18 cellular contexts compared by ENCODE assay signal in the genomic region with DNA sequence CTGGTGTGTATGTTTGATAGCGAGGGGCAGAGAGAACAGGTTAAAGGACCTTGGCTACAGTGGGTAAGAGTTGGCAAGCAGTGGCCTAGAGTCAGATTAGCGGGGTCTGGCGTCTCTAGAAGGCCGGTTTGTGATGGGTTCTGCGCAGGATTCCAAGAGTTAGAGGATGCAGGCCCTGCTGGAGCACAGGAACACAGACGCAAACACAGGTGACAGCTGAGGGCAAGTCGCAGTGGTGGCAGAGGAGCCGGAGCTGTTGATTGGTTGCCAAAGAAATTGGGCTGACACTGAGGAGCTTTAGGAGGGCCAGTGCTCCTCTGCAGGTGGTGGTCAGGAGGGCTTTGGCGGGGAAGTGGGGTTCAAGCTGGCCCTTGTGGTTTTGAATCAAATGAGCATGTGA. TPM values are rescaled to one million over a fixed set of nuclear protein-coding genes. Genes with fewer than 3 reads are reported as not detected.
DNase-seq lines count a peak whose midpoint lies in the region; ATAC-seq and TF ChIP-seq lines count a peak whose summit lies in the region.
"Had no signal": no experiment of that assay in that cellular context is flagged by ENCODE, and none has a peak within 500 bp of the region (broad histone marks: within the 10 kb centered on the region; RNA-seq: fewer than 3 reads in every experiment).

No MANE protein-coding gene starts in this region.

- H3K4me1 Mint-ChIP-seq in CD4-positive, alpha-beta memory T cell = peaks cover 35 to 75% (median 53%) of the 10 kb centered on the region in 4 donors
- H3K4me1 Mint-ChIP-seq in brain (peaks cover 45% of the 10 kb centered on the region), progenitor cell of endocrine pancreas (ENCODE audit: low read depth) (peaks cover 22% of the 10 kb centered on the region)

- no peak overlapping the region for H2AK5ac ChIP-seq in neuronal stem cell (ENCODE audit: low read depth, low read length)

- no peak overlapping the region for H4K91ac ChIP-seq in neuronal stem cell (ENCODE audit: low read depth, low read length, poor library complexity)

- H3K4me2 ChIP-seq in Karpas-422 (ENCODE audit: low read depth, low read length, poor library complexity, severe bottlenecking) (peak overlapping the region; percentile 75), neuronal stem cell (ENCODE audit: insufficient read depth, low read length, poor library complexity, severe bottlenecking) (no peak overlapping the region)

- no peak overlapping the region for H2BK15ac ChIP-seq in neuronal stem cell (ENCODE audit: low read length)

- H3K27me3 ChIP-seq in CD4-positive, alpha-beta memory T cell (ENCODE audit: insufficient read depth, low read length) = no peaks in the 10 kb centered on the region
- H3K27me3 ChIP-seq in Karpas-422 (ENCODE audit: low read length) = no peaks in the 10 kb centered on the region
- H3K27me3 ChIP-seq in neuronal stem cell (ENCODE audit: control insufficient read depth in 3 of 3, insufficient read depth in 3 of 3, low read depth in 1 of 3, low read length in 3 of 3) = peaks cover 0 to 4% (median 0%) of the 10 kb centered on the region in 3 experiments
- H3K27me3 ChIP-seq: heart right ventricle, upper lobe of left lung had no signal

- H3K18ac ChIP-seq in neuronal stem cell (ENCODE audit: low read length) = no peak overlapping the region

- no peak for TF ChIP-seq CTCF in brain (conservative IDR thresholded peaks at IDR 0.05)
- TF ChIP-seq CTCF in progenitor cell of endocrine pancreas (IDR thresholded peaks at IDR 0.05; ENCODE audit: unreplicated experiment) = no peak

- peaks cover 30% of the 10 kb centered on the region for H3K79me1 ChIP-seq in neuronal stem cell (ENCODE audit: low read depth, low read length)

- H3K4me3 ChIP-seq in CD4-positive, alpha-beta memory T cell (ENCODE audit: low read length in 2 of 2) = no peak overlapping the region
- H3K4me3 ChIP-seq in Karpas-422 (ENCODE audit: low read length) = peak overlapping the region; percentile 94; the same call in 1 of the 2 replicates
- no peak overlapping the region for H3K4me3 ChIP-seq in neuronal stem cell (ENCODE audit: low read length in 2 of 2)
- H3K4me3 ChIP-seq: skin epidermis, upper lobe of left lung had no signal

- no peaks in the 10 kb centered on the region for H3K27me3 Mint-ChIP-seq in CD4-positive, alpha-beta memory T cell
- H3K27me3 Mint-ChIP-seq in brain (peaks cover 9% of the 10 kb centered on the region), progenitor cell of endocrine pancreas (peaks cover under 1% of the 10 kb centered on the region)

- no peak overlapping the region for H4K8ac ChIP-seq in neuronal stem cell (ENCODE audit: low read depth, low read length)

- DNase-seq in CD4-positive, alpha-beta memory T cell = no peak
- DNase-seq in Karpas-422 (no peak), progenitor cell of endocrine pancreas (ENCODE audit: low spot score, unreplicated experiment) (no peak), neuronal stem cell (ENCODE audit: low spot score) (no peak), HPDE6-E6E7 (ENCODE audit: extremely low spot score) (no peak)
- DNase-seq: activated CD8-positive, alpha-beta memory T cell treated with anti-CD3 and anti-CD28 coated beads, Interleukin-2, amount 10 ng/mL, durations not matched to agents 7 days and 5 days; C1 segment of cervical spinal cord; caudate nucleus; effector CD4-positive, alpha-beta T cell; EL; heart right ventricle; KBM-7; occipital lobe; upper lobe of left lung had no signal

- H3K36me3 Mint-ChIP-seq in CD4-positive, alpha-beta memory T cell = peaks cover 4 to 34% of the 10 kb centered on the region in 2 donors
- peaks cover 35% of the 10 kb centered on the region for H3K36me3 Mint-ChIP-seq in brain
- peaks cover 4% of the 10 kb centered on the region for H3K36me3 Mint-ChIP-seq in progenitor cell of endocrine pancreas (ENCODE audit: insufficient read depth)
- H3K36me3 Mint-ChIP-seq: activated CD8-positive, alpha-beta memory T cell treated with anti-CD3 and anti-CD28 coated beads, Interleukin-2, amount 10 ng/mL, durations not matched to agents 7 days and 5 days had no signal

- H3K4me1 ChIP-seq in CD4-positive, alpha-beta memory T cell (ENCODE audit: insufficient read depth, low read length) = peaks cover 53% of the 10 kb centered on the region
- H3K4me1 ChIP-seq in Karpas-422 (ENCODE audit: low read length) (peaks cover 39% of the 10 kb centered on the region), neuronal stem cell (ENCODE audit: control insufficient read depth in 2 of 2, insufficient read depth in 1 of 2, low read depth in 1 of 2, low read length in 2 of 2) (peaks cover 14 to 17% of the 10 kb centered on the region in 2 donors)

- peaks cover 0 to 5% (median 0%) of the 10 kb centered on the region in 8 donors for H3K9me3 Mint-ChIP-seq in CD4-positive, alpha-beta memory T cell
- H3K9me3 Mint-ChIP-seq in brain (peaks cover 0 to 4% (median 0%) of the 10 kb centered on the region in 5 experiments), progenitor cell of endocrine pancreas (ENCODE audit: low read depth) (no peaks in the 10 kb centered on the region)

- POLR2A ChIA-PET in CD4-positive, alpha-beta memory T cell (lab: Charles Lee; ENCODE audit: partially characterized antibody) = interaction anchor here (8.7 kb wide), 1 partner anchor 20 kb away, joined by 231 read pairs; a partner anchor contains a TSS

- H2BK5ac ChIP-seq in neuronal stem cell (ENCODE audit: low read length) = no peak overlapping the region

- peaks cover 82% of the 10 kb centered on the region for H3K79me2 ChIP-seq in Karpas-422 (ENCODE audit: low read length)

- no peak for ATAC-seq in GM21381 (IDR thresholded peaks at IDR 0.05; ENCODE audit: unreplicated experiment)
- ATAC-seq: activated CD8-positive, alpha-beta memory T cell treated with anti-CD3 and anti-CD28 coated beads, Interleukin-2, amount 10 ng/mL, durations not matched to agents 7 days and 5 days; heart right ventricle had no signal

- intact Hi-C loops in CD4-positive, alpha-beta memory T cell (cut with micrococcal nuclease) = no loop called here

- CTCF ChIA-PET in CD4-positive, alpha-beta memory T cell (lab: Charles Lee; ENCODE audit: partially characterized antibody) = interaction anchor here (5.3 to 11.8 kb wide), 2 partner anchors 13 to 22 kb away, joined by 24 to 204 read pairs; a partner anchor contains a TSS

- peak overlapping the region; percentile 98 for H3K9ac ChIP-seq in Karpas-422 (ENCODE audit: low read length)
- no peak overlapping the region for H3K9ac ChIP-seq in neuronal stem cell (ENCODE audit: low read depth, low read length, poor library complexity)

- H2AFZ ChIP-seq in Karpas-422 (ENCODE audit: low read length) = no peak overlapping the region
- no peak overlapping the region for H2AFZ ChIP-seq in neuronal stem cell (ENCODE audit: low read length)

- peak overlapping the region in 6 of 7 donors; percentile 13 to 87 (median 64) for H3K27ac Mint-ChIP-seq in CD4-positive, alpha-beta memory T cell
- H3K27ac Mint-ChIP-seq in brain (peak overlapping the region in 4 of 5 experiments; percentile 52 to 84 (median 58)), progenitor cell of endocrine pancreas (peak overlapping the region; percentile 57)
- H3K27ac Mint-ChIP-seq: activated CD8-positive, alpha-beta memory T cell treated with anti-CD3 and anti-CD28 coated beads, Interleukin-2, amount 10 ng/mL, durations not matched to agents 7 days and 5 days had no signal

- H3K23ac ChIP-seq in neuronal stem cell (ENCODE audit: low read depth, low read length, poor library complexity) = no peak overlapping the region

- no peak overlapping the region for H2BK120ac ChIP-seq in neuronal stem cell (ENCODE audit: low read depth, low read length)

- no peaks in the 10 kb centered on the region for H3K36me3 ChIP-seq in CD4-positive, alpha-beta memory T cell (ENCODE audit: insufficient read depth, low read length)
- H3K36me3 ChIP-seq in Karpas-422 (ENCODE audit: insufficient read depth, low read length) = 0 out of 2 replicates have a peak, but pooled peaks cover 3% of the 10 kb centered on the region
- peaks cover 0 to 18% of the 10 kb centered on the region in 2 donors for H3K36me3 ChIP-seq in neuronal stem cell (replicated peaks in 1 of 2; ENCODE audit: control insufficient read depth in 2 of 2, insufficient read depth in 2 of 2, low read length in 2 of 2)

- peaks cover 28% of the 10 kb centered on the region for H4K20me1 ChIP-seq in Karpas-422 (ENCODE audit: insufficient read depth, low read depth, low read length)

- H2BK12ac ChIP-seq in neuronal stem cell (ENCODE audit: low read length) = no peak overlapping the region

- peak overlapping the region in 7 of 8 donors; percentile 57 to 95 (median 75) for H3K4me3 Mint-ChIP-seq in CD4-positive, alpha-beta memory T cell
- peak overlapping the region; percentile 11 to 87 (median 76) for H3K4me3 Mint-ChIP-seq in brain
- H3K4me3 Mint-ChIP-seq in progenitor cell of endocrine pancreas (ENCODE audit: low read depth) = no peak overlapping the region
- H3K4me3 Mint-ChIP-seq: activated CD8-positive, alpha-beta memory T cell treated with anti-CD3 and anti-CD28 coated beads, Interleukin-2, amount 10 ng/mL, durations not matched to agents 7 days and 5 days had no signal

- H3K9me2 ChIP-seq in Karpas-422 (replicated peaks; ENCODE audit: insufficient read depth, low read length) = no peaks in the 10 kb centered on the region

- no peaks in the 10 kb centered on the region for H3K9me3 ChIP-seq in CD4-positive, alpha-beta memory T cell (ENCODE audit: control insufficient read depth in 1 of 2, low read length in 2 of 2)
- H3K9me3 ChIP-seq in Karpas-422 (ENCODE audit: low read length) (no peaks in the 10 kb centered on the region), neuronal stem cell (replicated peaks in 1 of 2; ENCODE audit: control insufficient read depth in 2 of 2, insufficient read depth in 1 of 2, low read depth in 1 of 2, low read length in 2 of 2) (no peaks in the 10 kb centered on the region)
- H3K9me3 ChIP-seq: heart right ventricle, upper lobe of left lung had no signal

- H3K14ac ChIP-seq in neuronal stem cell (ENCODE audit: low read length) = no peak overlapping the region

- WGBS in neuronal stem cell (ENCODE audit: extremely low coverage in 2 of 2, insufficient read length in 2 of 2, insufficient replicate concordance in 1 of 2), 2 donors = no CpG with 5 or more reads among the region's 9 CpGs

- H3K4ac ChIP-seq in neuronal stem cell (ENCODE audit: low read length) = no peak overlapping the region

- no peak overlapping the region for H3K27ac ChIP-seq in CD4-positive, alpha-beta memory T cell (ENCODE audit: low read depth, low read length)
- H3K27ac ChIP-seq in Karpas-422 (ENCODE audit: low read length) (peak overlapping the region; percentile 79), neuronal stem cell (replicated peaks; ENCODE audit: low read length) (no peak overlapping the region)
- H3K27ac ChIP-seq: heart right ventricle, HL-60 had no signal

RNA-seq across cellular contexts. Expression of a gene that starts 3.8 kb away (rescaled TPM):
- 10 to 100 TPM; 46.4 to 49.0 TPM for total RNA-seq in CD4-positive, alpha-beta memory T cell
- polyA plus RNA-seq in CD4-positive, alpha-beta memory T cell = 1 to 10 TPM; 2.8 to 4.7 TPM
- total RNA-seq in Karpas-422 (2014; rRNA removed; shearing (Covaris generic); ENCODE audit: low replicate concordance) = 12.8 and 23.4 TPM in 2 replicates
- polyA plus RNA-seq in brain (ENCODE audit: insufficient read depth, low read depth, low replicate concordance) = 14.1 TPM
- 21.2 and 21.8 TPM in 2 replicates for total RNA-seq in progenitor cell of endocrine pancreas
- polyA plus RNA-seq in neuronal stem cell (2013, experiment 1 of 2) = 9.9 TPM
- polyA plus RNA-seq in neuronal stem cell (2013, experiment 2 of 2) = 9.9 TPM

RNA-seq across cellular contexts. Expression of a gene that starts 20.9 kb away (rescaled TPM):
- 10 to 100 TPM; 35.3 to 36.0 TPM for total RNA-seq in CD4-positive, alpha-beta memory T cell
- 10 to 100 TPM; 57.7 to 77.2 TPM for polyA plus RNA-seq in CD4-positive, alpha-beta memory T cell
- 19.4 and 37.4 TPM in 2 replicates for total RNA-seq in Karpas-422 (2014; rRNA removed; shearing (Covaris generic); ENCODE audit: low replicate concordance)
- polyA plus RNA-seq in brain (ENCODE audit: insufficient read depth, low read depth, low replicate concordance) = 34.2 TPM
- total RNA-seq in progenitor cell of endocrine pancreas = 18.2 and 18.4 TPM in 2 replicates
- 10.3 TPM for polyA plus RNA-seq in neuronal stem cell (2013, experiment 1 of 2)
- 9.4 TPM for polyA plus RNA-seq in neuronal stem cell (2013, experiment 2 of 2)
